Comparison of ENCODE assay signal across 9 cellular contexts in the genomic region with DNA sequence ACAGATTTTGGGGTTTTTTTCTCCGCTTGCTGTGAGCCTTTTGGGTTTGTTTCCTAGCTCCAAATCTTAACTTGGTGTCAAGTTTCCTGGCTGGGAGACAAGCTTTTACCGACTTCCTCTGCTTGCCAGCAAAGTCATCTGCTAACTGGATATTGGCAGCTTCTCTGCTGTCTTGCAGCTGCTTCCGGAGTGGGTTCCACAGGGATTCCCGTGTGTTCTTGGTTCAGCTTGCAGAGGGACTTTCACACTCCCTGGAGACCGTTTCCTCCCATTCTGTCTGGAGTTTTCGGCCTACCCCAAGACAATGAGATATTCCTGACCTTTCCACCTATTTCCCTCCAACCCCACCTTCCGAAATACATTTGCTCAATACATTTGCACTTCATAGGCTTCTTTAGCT. TPM values are rescaled to one million over a fixed set of nuclear protein-coding genes. Genes with fewer than 3 reads are reported as not detected.
DNase-seq lines count a peak whose midpoint lies in the region; ATAC-seq and TF ChIP-seq lines count a peak whose summit lies in the region.
"Had no signal": no experiment of that assay in that cellular context is flagged by ENCODE, and none has a peak within 500 bp of the region (broad histone marks: within the 10 kb centered on the region; RNA-seq: fewer than 3 reads in every experiment).

No MANE protein-coding gene starts in this region.

- H3K9me3 ChIP-seq in mammary epithelial cell (replicated peaks; ENCODE audit: insufficient read depth, low read length) = no peaks in the 10 kb centered on the region

- H3K9me3 Mint-ChIP-seq in CD14-positive monocyte (peaks cover 0 to 2% (median 0%) of the 10 kb centered on the region in 7 donors), memory B cell (no peaks in the 10 kb centered on the region)
- H3K9me3 Mint-ChIP-seq: central memory CD8-positive, alpha-beta T cell had no signal

- dilution Hi-C loops in mammary epithelial cell (cut with HindIII; ENCODE audit: low sequenced_read_pairs) = no loop called here

- H3K27ac ChIP-seq in mammary epithelial cell (ENCODE audit: insufficient read depth, low read depth, low read length) = no peak overlapping the region

- H4K20me1 ChIP-seq in mammary epithelial cell (ENCODE audit: insufficient read depth, low read length) = no peaks in the 10 kb centered on the region

- H3K79me2 ChIP-seq in mammary epithelial cell (ENCODE audit: insufficient read depth, low read length) = peaks cover 21% of the 10 kb centered on the region

- ATAC-seq in memory B cell (ENCODE audit: low read depth) (no peak), HG02642 (IDR thresholded peaks at IDR 0.05; ENCODE audit: poor library complexity, unreplicated experiment) (no peak)

- no peaks in the 10 kb centered on the region for H3K27me3 ChIP-seq in mammary epithelial cell (ENCODE audit: insufficient read depth, low read length)

- peaks cover 9% of the 10 kb centered on the region for H3K4me1 ChIP-seq in mammary epithelial cell (ENCODE audit: insufficient read depth, low read length)

- no peak overlapping the region for H3K4me2 ChIP-seq in mammary epithelial cell (ENCODE audit: insufficient read depth, low read depth, low read length)

- H3K4me1 Mint-ChIP-seq in CD14-positive monocyte = peaks cover 31% of the 10 kb centered on the region
- H3K4me1 Mint-ChIP-seq in memory B cell = peaks cover 9% of the 10 kb centered on the region

- H3K27ac Mint-ChIP-seq in CD14-positive monocyte (peak overlapping the region in 5 of 7 donors; percentile 15 to 72 (median 32)), memory B cell (peak overlapping the region; percentile 38)

- H3K36me3 ChIP-seq in mammary epithelial cell (ENCODE audit: insufficient read depth, low read length) = no peaks in the 10 kb centered on the region

- no peak for TF ChIP-seq CTCF in CD14-positive monocyte (IDR thresholded peaks at IDR 0.05)
- no peak for TF ChIP-seq CTCF in mammary epithelial cell (conservative IDR thresholded peaks at IDR 0.05 in 1 of 2, IDR thresholded peaks at IDR 0.05 in 1 of 2; ENCODE audit: extremely low read depth in 1 of 2, insufficient read depth in 1 of 2, low read depth in 1 of 2, low read length in 2 of 2)

- intact Hi-C loops in CD14-positive monocyte (cut with micrococcal nuclease) = no loop called here
- intact Hi-C loops in mammary epithelial cell (cut with micrococcal nuclease) = no loop called here

- DNase-seq in CD14-positive monocyte (ENCODE audit: low spot score) = no peak
- DNase-seq in NCI-H1694 treated with DMSO at 0.1 percent for 48 hours (lab: John Stamatoyannopoulos, UW) = peak; percentile 23
- peak; percentile 37 for DNase-seq in mammary epithelial cell
- DNase-seq in memory B cell (ENCODE audit: low spot score in 2 of 2) = no peak
- no peak for DNase-seq in HUDEP-2 (lab: John Stamatoyannopoulos, UW; ENCODE audit: unreplicated experiment in 76 of 76)
- no peak for DNase-seq in SKM-1 (lab: John Stamatoyannopoulos, UW; ENCODE audit: unreplicated experiment)
- DNase-seq in NCI-H1417 (lab: John Stamatoyannopoulos, UW) = no peak

- WGBS in mammary epithelial cell (ENCODE audit: low coverage, missing lambda C conversion rate) = 11% methylated on average over 7 of the region's 7 CpGs

- no peak overlapping the region for H3K4me3 ChIP-seq in mammary epithelial cell (replicated peaks in 1 of 3; ENCODE audit: insufficient read depth in 1 of 3, low read depth in 2 of 3, low read length in 3 of 3)

- in situ Hi-C loops in mammary epithelial cell (cut with MboI; ENCODE audit: low sequenced_read_pairs in 2 of 2) = no loop called here

- no TSS peak for BruUV-seq in mammary epithelial cell (replicated peaks; lab: Mats Ljungman, UMichigan)

- H3K9ac ChIP-seq in mammary epithelial cell (ENCODE audit: insufficient read depth, low read length) = no peak overlapping the region

- CTCF ChIA-PET in mammary epithelial cell (lab: Charles Lee; ENCODE audit: low non-redundant PET) = no interaction called here

- H3K27me3 Mint-ChIP-seq in CD14-positive monocyte (ENCODE audit: low read depth in 3 of 3) (peaks cover 0 to 3% (median 0%) of the 10 kb centered on the region in 3 donors), memory B cell (no peaks in the 10 kb centered on the region)
- H3K27me3 Mint-ChIP-seq: central memory CD8-positive, alpha-beta T cell had no signal

- H3K36me3 Mint-ChIP-seq in CD14-positive monocyte (peaks cover 0 to 3% of the 10 kb centered on the region in 2 donors), memory B cell (peaks cover 19% of the 10 kb centered on the region)

- H3K4me3 Mint-ChIP-seq in CD14-positive monocyte (peak overlapping the region in 1 of 2 donors; percentile 30), memory B cell (no peak overlapping the region)
- H3K4me3 Mint-ChIP-seq: central memory CD8-positive, alpha-beta T cell had no signal

- H2AFZ ChIP-seq in mammary epithelial cell (ENCODE audit: low read depth, low read length) = peak overlapping the region; percentile 75

RNA-seq across cellular contexts. Expression of a gene that starts 2.2 kb away (rescaled TPM):
- polyA plus RNA-seq in CD14-positive monocyte (10 to 100 TPM; 66.8 to 68.8 TPM), mammary epithelial cell (127 TPM)
- total RNA-seq in mammary epithelial cell = 10 to 100 TPM; 74.2 to 92.5 TPM
- polyA minus RNA-seq in mammary epithelial cell = 162 TPM

RNA-seq across cellular contexts. Expression of a gene that starts 41.8 kb away (rescaled TPM):
- polyA plus RNA-seq in CD14-positive monocyte (100 to 1,000 TPM; 141 to 158 TPM), mammary epithelial cell (56.6 TPM)
- 100 to 1,000 TPM in 1 of 2 donors, 10 to 100 TPM in 1; 57.2 to 101 TPM for total RNA-seq in mammary epithelial cell
- polyA minus RNA-seq in mammary epithelial cell = 68.2 TPM

Comparison
In these comparisons a context has a peak if more than half of its experiments do, and no peak if none do; other contexts are left out.
1. DNase-seq: peak in NCI-H1694 treated with DMSO at 0.1 percent for 48 hours (single experiment) and mammary epithelial cell (single experiment); none in CD14-positive monocyte (single experiment), memory B cell (0 of 2), HUDEP-2 (0 of 76), SKM-1 (single experiment) and NCI-H1417 (0 of 3).